In the genomic region with DNA sequence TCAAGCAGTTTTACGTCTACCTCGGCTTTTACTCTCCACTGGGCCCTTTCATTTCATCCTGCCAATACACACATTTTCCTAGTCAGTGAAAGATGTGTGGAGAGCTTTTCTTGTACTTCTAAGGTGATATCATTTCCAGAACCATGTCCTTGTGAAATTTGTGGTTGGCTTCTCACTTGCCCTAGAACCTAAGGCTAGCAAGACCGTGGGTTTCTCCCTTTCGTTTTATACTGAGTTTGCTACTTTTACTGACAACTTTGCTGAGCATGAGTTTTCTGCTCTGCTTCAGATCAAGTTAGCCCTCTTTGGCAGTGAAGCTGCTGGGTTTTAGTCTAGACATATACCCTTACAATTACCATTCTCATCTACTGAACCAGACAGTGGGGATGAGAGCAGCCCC, we compare ENCODE assay signal across 33 cellular contexts.
"Had no signal": no experiment of that assay in that cellular context is flagged by ENCODE, and none has a peak within 500 bp of the region (broad histone marks: within the 10 kb centered on the region; RNA-seq: fewer than 3 reads in every experiment).

No MANE protein-coding gene starts in this region.

- H3K4me3 ChIP-seq: cardiac muscle cell, MG63, PC-9 had no signal

- H3K9me3 ChIP-seq: MG63 had no signal

- ATAC-seq: activated CD8-positive, alpha-beta memory T cell treated with anti-CD3 and anti-CD28 coated beads, Interleukin-2, amount 10 ng/mL, durations not matched to agents 7 days and 5 days had no signal

- H3K4me2 ChIP-seq: PC-9 had no signal

- H3K27me3 ChIP-seq: cardiac muscle cell, MG63 had no signal

- DNase-seq: activated CD4-positive, alpha-beta memory T cell treated with anti-CD3 and anti-CD28 coated beads, Interleukin-2, amount 10 ng/mL, durations not matched to agents 7 days and 5 days; activated CD4-positive, alpha-beta T cell treated with anti-CD3 and anti-CD28 coated beads for 1 hour; activated CD4-positive, alpha-beta T cell treated with anti-CD3 and anti-CD28 coated beads for 48 hours; activated CD4-positive, CD25-positive, alpha-beta regulatory T cell; activated CD8-positive, alpha-beta memory T cell treated with anti-CD3 and anti-CD28 coated beads for 24 hours; activated CD8-positive, alpha-beta memory T cell treated with anti-CD3 and anti-CD28 coated beads, Interleukin-2, amount 10 ng/mL, durations not matched to agents 7 days and 5 days; activated CD8-positive, alpha-beta memory T cell treated with anti-CD3 and anti-CD28 coated beads, Interleukin-2, amount 50 U/mL, for 48 hours; activated effector memory CD4-positive, alpha-beta T cell treated with Interleukin-2 at 50 U/mL for 16 hours; activated naive CD4-positive, alpha-beta T cell treated with anti-CD3 and anti-CD28 coated beads, Interleukin-2, amount 50 U/mL, for 16 hours; activated naive CD8-positive, alpha-beta T cell treated with anti-CD3 and anti-CD28 coated beads for 36 hours; activated T-cell treated with anti-CD3 and anti-CD28 coated beads, Interleukin-2, amount 50 U/mL, for 48 hours; amniotic stem cell; aorta; MG63; MV-4-11; NCI-H1092; NCI-H1436 treated with DMSO at 0.1 percent for 48 hours; NCI-H1694 treated with DMSO at 0.1 percent for 48 hours; NCI-H2029; NCI-H2107; NCI-H2171; NCI-H510A; NCI-H526; NCI-H748 treated with DMSO at 0.1 percent for 48 hours; PC-9; Right ventricle myocardium superior; SW 1271; T-helper 1 cell; T-helper 2 cell; T-helper 9 cell; WERI-Rb-1 had no signal

- H2AFZ ChIP-seq: PC-9 had no signal

- H3K36me3 ChIP-seq: cardiac muscle cell, MG63, WERI-Rb-1 had no signal

- FAIRE-seq: RCC 7860 had no signal

- H3K27ac ChIP-seq: cardiac muscle cell, PC-9, WERI-Rb-1 had no signal
